ENCODE assay signal across 25 cellular contexts in the genomic region with DNA sequence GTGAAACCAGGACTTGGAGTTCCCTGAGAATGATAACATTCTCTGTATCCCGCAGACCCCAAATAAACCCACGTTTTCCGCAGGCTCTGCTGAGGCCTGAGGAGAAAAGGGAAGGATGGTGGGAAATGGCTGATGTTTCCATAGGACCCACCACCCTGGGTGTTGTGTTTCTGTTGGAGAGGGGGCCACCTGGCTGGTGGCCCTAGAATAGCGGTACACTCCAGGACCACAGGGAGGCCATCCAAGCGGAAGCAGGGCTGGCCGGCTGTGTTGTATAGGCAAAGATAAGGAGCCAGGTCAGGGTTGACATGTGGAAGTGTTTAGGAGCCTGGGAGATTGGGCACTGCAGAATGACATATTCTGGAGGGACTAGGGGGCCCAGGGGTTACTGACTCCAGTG.
DNase-seq lines count a peak whose midpoint lies in the region; ATAC-seq and TF ChIP-seq lines count a peak whose summit lies in the region.
"Had no signal": no experiment of that assay in that cellular context is flagged by ENCODE, and none has a peak within 500 bp of the region (broad histone marks: within the 10 kb centered on the region; RNA-seq: fewer than 3 reads in every experiment).

No MANE protein-coding gene starts in this region.

- WGBS in H9 (ENCODE audit: extremely low coverage, insufficient read length, low lambda C conversion rate), result no CpG with 5 or more reads among the region's 6 CpGs
- WGBS in mesendoderm (ENCODE audit: extremely low coverage, insufficient coverage, low lambda C conversion rate), result no CpG with 5 or more reads among the region's 6 CpGs

- peaks cover 0 to 2% (median 0%) of the 10 kb centered on the region in 3 experiments; a peak in 1 of 7 replicates for H3K36me3 Mint-ChIP-seq in H9 (ENCODE audit: insufficient read depth in 1 of 3, low read depth in 3 of 3)
- H3K36me3 Mint-ChIP-seq in activated CD8-positive, alpha-beta memory T cell treated with anti-CD3 and anti-CD28 coated beads, Interleukin-2, amount 10 ng/mL, durations not matched to agents 7 days and 5 days, result no peaks in the 10 kb centered on the region
- H3K36me3 Mint-ChIP-seq: CD8-positive, alpha-beta T cell had no signal

- DNase-seq in ELF-1 (ENCODE audit: low read depth, low spot score), result peak; percentile 27
- no peak for DNase-seq in H9
- DNase-seq in choroid plexus epithelial cell (ENCODE audit: low read depth), result no peak
- peak; percentile 41 for DNase-seq in mesendoderm
- no peak for DNase-seq in activated CD8-positive, alpha-beta memory T cell treated with anti-CD3 and anti-CD28 coated beads, Interleukin-2, amount 10 ng/mL, durations not matched to agents 7 days and 5 days
- DNase-seq: C1 segment of cervical spinal cord; Caco-2; CD8-positive, alpha-beta T cell; GDM1; HFFc6; KG1; MG63; NCI-H1105 treated with DMSO at 0.1 percent for 48 hours; NCI-H2029; NCI-H446 treated with DMSO at 0.1 percent for 48 hours; NCI-H82; NK-92 treated with Interleukin-12 subunit alpha and Interleukin-12 subunit beta, amount 100 ng/mL, for 24 hours; PC-9; T-helper 1 cell had no signal

- H2BK20ac ChIP-seq in H9 (ENCODE audit: low read depth, low read length, poor library complexity, severe bottlenecking), result no peak overlapping the region

- no peak overlapping the region for H2BK5ac ChIP-seq in H9 (ENCODE audit: insufficient read length, low read length)
- H2BK5ac ChIP-seq in mesendoderm (ENCODE audit: low read length), result no peak overlapping the region

- no peak overlapping the region for H3K14ac ChIP-seq in H9 (ENCODE audit: insufficient read depth, low read length)

- H3K4me3 ChIP-seq in choroid plexus epithelial cell (ENCODE audit: low read depth, low read length) (no peak overlapping the region), mesendoderm (ENCODE audit: low read length) (no peak overlapping the region)
- H3K4me3 ChIP-seq: A549, GM12878, MG63, PC-9, SJSA1 had no signal

- no peak for ATAC-seq in HG03280 (IDR thresholded peaks at IDR 0.05; ENCODE audit: unreplicated experiment)
- ATAC-seq in HG03135 (IDR thresholded peaks at IDR 0.05; ENCODE audit: unreplicated experiment), result no peak
- no peak for ATAC-seq in activated CD8-positive, alpha-beta memory T cell treated with anti-CD3 and anti-CD28 coated beads, Interleukin-2, amount 10 ng/mL, durations not matched to agents 7 days and 5 days
- ATAC-seq: A549; CD8-positive, alpha-beta T cell; GM12878; Right ventricle myocardium inferior had no signal

- no peak overlapping the region for H2AFZ ChIP-seq in H9 (ENCODE audit: low read length)
- H2AFZ ChIP-seq: PC-9 had no signal

- H3K9me3 Mint-ChIP-seq in H9, result peaks cover 5 to 9% of the 10 kb centered on the region in 2 experiments; a peak in 3 of 5 replicates
- peaks cover 3% of the 10 kb centered on the region for H3K9me3 Mint-ChIP-seq in activated CD8-positive, alpha-beta memory T cell treated with anti-CD3 and anti-CD28 coated beads, Interleukin-2, amount 10 ng/mL, durations not matched to agents 7 days and 5 days (ENCODE audit: low read depth)

- H3K9me3 ChIP-seq in H9 (ENCODE audit: control insufficient read depth, low read depth, low read length), result no peaks in the 10 kb centered on the region
- H3K9me3 ChIP-seq: Caco-2, MG63, SJSA1 had no signal

- H3K36me3 ChIP-seq in mesendoderm (ENCODE audit: control insufficient read depth, insufficient read depth, low read length), result no peaks in the 10 kb centered on the region
- H3K36me3 ChIP-seq: MG63, SJSA1 had no signal

- H3K27ac ChIP-seq in H9 (ENCODE audit: insufficient read length, low read depth, low read length), result no peak overlapping the region
- no peak overlapping the region for H3K27ac ChIP-seq in mesendoderm (ENCODE audit: low read depth, low read length)
- H3K27ac ChIP-seq: A549, PC-9, SJSA1 had no signal

- H3K4me1 ChIP-seq in H9 (ENCODE audit: insufficient read depth, low read length) (no peaks in the 10 kb centered on the region), mesendoderm (ENCODE audit: control insufficient read depth, low read depth, low read length) (no peaks in the 10 kb centered on the region)
- H3K4me1 ChIP-seq: A549, Caco-2, SJSA1 had no signal

- no peak overlapping the region for H2BK12ac ChIP-seq in H9 (ENCODE audit: insufficient read length, low read depth, low read length)

- H2BK120ac ChIP-seq in H9 (ENCODE audit: low read depth, low read length, poor library complexity, severe bottlenecking), result no peak overlapping the region
- no peak overlapping the region for H2BK120ac ChIP-seq in mesendoderm (ENCODE audit: low read depth, low read length)

- no peaks in the 10 kb centered on the region for H3K23me2 ChIP-seq in H9 (ENCODE audit: insufficient read length, low read depth, low read length, poor library complexity, severe bottlenecking)

- no peak overlapping the region for H3T11ph ChIP-seq in H9 (ENCODE audit: low read length)

- peak; percentile 35; the same call in 2 of the 3 replicates for TF ChIP-seq CTCF in H9 (conservative IDR thresholded peaks at IDR 0.05)
- peak; percentile 27 for TF ChIP-seq CTCF in choroid plexus epithelial cell (conservative IDR thresholded peaks at IDR 0.05; ENCODE audit: low read depth, low read length)

- H3K18ac ChIP-seq in H9 (ENCODE audit: insufficient read length, low read depth, low read length) (no peak overlapping the region), mesendoderm (ENCODE audit: low read length) (no peak overlapping the region)

- H3K27ac Mint-ChIP-seq in H9, result no peak overlapping the region
- H3K27ac Mint-ChIP-seq in activated CD8-positive, alpha-beta memory T cell treated with anti-CD3 and anti-CD28 coated beads, Interleukin-2, amount 10 ng/mL, durations not matched to agents 7 days and 5 days, result no peak overlapping the region
- H3K27ac Mint-ChIP-seq: CD8-positive, alpha-beta T cell; HFFc6 had no signal

- H3K79me2 ChIP-seq in H9 (ENCODE audit: insufficient read depth, low read length), result no peaks in the 10 kb centered on the region
- H3K79me2 ChIP-seq in mesendoderm (ENCODE audit: control insufficient read depth, insufficient read depth, low read length), result no peaks in the 10 kb centered on the region

- H3K79me1 ChIP-seq in H9 (ENCODE audit: insufficient read depth, low read depth, low read length, poor library complexity, severe bottlenecking) (no peaks in the 10 kb centered on the region), mesendoderm (ENCODE audit: low read length) (no peaks in the 10 kb centered on the region)

- H4K5ac ChIP-seq in H9 (ENCODE audit: insufficient read length, low read depth, low read length) (no peak overlapping the region), mesendoderm (ENCODE audit: low read length) (no peak overlapping the region)

- H3K4ac ChIP-seq in H9 (ENCODE audit: low read depth, low read length) (no peak overlapping the region), mesendoderm (ENCODE audit: low read depth, low read length) (no peak overlapping the region)

- no peak overlapping the region for H3K56ac ChIP-seq in H9 (ENCODE audit: insufficient read length, low read depth, low read length)
- no peak overlapping the region for H3K56ac ChIP-seq in mesendoderm (ENCODE audit: low read length)

- no peak overlapping the region for H3K4me3 Mint-ChIP-seq in H9
- no peak overlapping the region for H3K4me3 Mint-ChIP-seq in activated CD8-positive, alpha-beta memory T cell treated with anti-CD3 and anti-CD28 coated beads, Interleukin-2, amount 10 ng/mL, durations not matched to agents 7 days and 5 days
- H3K4me3 Mint-ChIP-seq: CD8-positive, alpha-beta T cell; HFFc6 had no signal

- H3K9ac ChIP-seq in H9 (ENCODE audit: extremely low read depth, insufficient read length, low read length) (no peak overlapping the region), mesendoderm (ENCODE audit: low read length) (no peak overlapping the region)

- H2BK15ac ChIP-seq in H9 (ENCODE audit: low read depth, low read length) (no peak overlapping the region), mesendoderm (replicated peaks; ENCODE audit: low read depth) (no peak overlapping the region)

- H4K8ac ChIP-seq in H9 (replicated peaks; ENCODE audit: insufficient read length, low read depth, low read length), result no peak overlapping the region
- H4K8ac ChIP-seq in mesendoderm (ENCODE audit: low read depth, low read length), result no peak overlapping the region

- no peak overlapping the region for H4K91ac ChIP-seq in H9 (ENCODE audit: insufficient read length, low read depth, low read length)

- H4K20me1 ChIP-seq in H9 (ENCODE audit: control insufficient read depth, insufficient read depth, insufficient read length), result no peaks in the 10 kb centered on the region

- peaks cover 82% of the 10 kb centered on the region for H3K27me3 Mint-ChIP-seq in H9 (ENCODE audit: low read depth)
- H3K27me3 Mint-ChIP-seq in activated CD8-positive, alpha-beta memory T cell treated with anti-CD3 and anti-CD28 coated beads, Interleukin-2, amount 10 ng/mL, durations not matched to agents 7 days and 5 days, result peaks cover 22% of the 10 kb centered on the region

- H3K27me3 ChIP-seq in H9 (ENCODE audit: insufficient read depth, low read length) (peaks cover 4% of the 10 kb centered on the region; the same call in 1 of the 2 replicates), mesendoderm (ENCODE audit: insufficient read depth, low read length, poor library complexity) (no peaks in the 10 kb centered on the region)
- H3K27me3 ChIP-seq: MG63, SJSA1 had no signal

- H2AK5ac ChIP-seq in H9 (ENCODE audit: insufficient read length, low read length) (no peak overlapping the region), mesendoderm (ENCODE audit: low read length) (no peak overlapping the region)

- H3K23ac ChIP-seq in H9 (ENCODE audit: insufficient read length, low read depth, low read length), result no peak overlapping the region
- H3K23ac ChIP-seq in mesendoderm (ENCODE audit: low read length), result no peak overlapping the region

- CTCF ChIA-PET in activated CD8-positive, alpha-beta memory T cell treated with anti-CD3 and anti-CD28 coated beads, Interleukin-2, amount 10 ng/mL, durations not matched to agents 7 days and 5 days (lab: Charles Lee), result no interaction called here

- H3K4me1 Mint-ChIP-seq in H9, result no peaks in the 10 kb centered on the region
- no peaks in the 10 kb centered on the region for H3K4me1 Mint-ChIP-seq in activated CD8-positive, alpha-beta memory T cell treated with anti-CD3 and anti-CD28 coated beads, Interleukin-2, amount 10 ng/mL, durations not matched to agents 7 days and 5 days

- H3K4me2 ChIP-seq in H9 (ENCODE audit: insufficient read depth, insufficient read length, low read length) (no peak overlapping the region), mesendoderm (ENCODE audit: low read length) (no peak overlapping the region)
- H3K4me2 ChIP-seq: A549, PC-9 had no signal

Comparison
In these comparisons a context has a peak if more than half of its experiments do, and no peak if none do; other contexts are left out.
1. DNase-seq: peak in ELF-1 (single experiment) and mesendoderm (single experiment); none in H9 (single experiment), choroid plexus epithelial cell (single experiment) and activated CD8-positive, alpha-beta memory T cell treated with anti-CD3 and anti-CD28 coated beads, Interleukin-2, amount 10 ng/mL, durations not matched to agents 7 days and 5 days (single experiment).